14 cellular contexts compared by ENCODE assay signal in genomic region chr12:53064613-53065415, GRCh38. TPM values are rescaled to one million over a fixed set of nuclear protein-coding genes. Genes with fewer than 3 reads are reported as not detected.
DNase-seq lines count a peak whose midpoint lies in the region; ATAC-seq and TF ChIP-seq lines count a peak whose summit lies in the region.
"Had no signal": no experiment of that assay in that cellular context is flagged by ENCODE, and none has a peak within 500 bp of the region (broad histone marks: within the 10 kb centered on the region; RNA-seq: fewer than 3 reads in every experiment).

No MANE protein-coding gene starts in this region.

- TF ChIP-seq CTCF in IMR-90 (conservative IDR thresholded peaks at IDR 0.05; ENCODE audit: low read depth, low read length), result no peak
- TF ChIP-seq CTCF in lower leg skin (IDR thresholded peaks at IDR 0.05), result no peak

- H3K79me1 ChIP-seq in IMR-90 (ENCODE audit: low read depth in 1 of 2, low read length in 2 of 2), result peaks cover 0 to 52% of the 10 kb centered on the region in 2 experiments; a peak in 2 of 4 replicates

- intact Hi-C loops in IMR-90 (cut with micrococcal nuclease), result no loop called here
- intact Hi-C loops in lower leg skin (cut with DNase I; ENCODE audit: low total_unique reads), result loop anchor here (10.0 kb wide), 1 partner anchor 130 kb away; no protein-coding TSS in a partner anchor

- no peak overlapping the region for H3K9ac ChIP-seq in IMR-90 (ENCODE audit: low read depth, low read length)
- peak overlapping the region in 3 of 5 donors; percentile 37 to 63 (median 39) for H3K9ac ChIP-seq in subcutaneous abdominal adipose tissue (ENCODE audit: low read length in 5 of 5)
- H3K9ac ChIP-seq: neural progenitor cell had no signal

- in situ Hi-C loops in IMR-90 (cut with MboI; ENCODE audit: low sequenced_read_pairs), result loop anchor here (5.0 kb wide), 1 partner anchor 122 kb away; no protein-coding TSS in a partner anchor

- no peak overlapping the region for H3K56ac ChIP-seq in IMR-90 (ENCODE audit: extremely low read depth, insufficient read depth, low read length)

- CTCF ChIA-PET in IMR-90 (lab: Yijun Ruan, JAX), result interaction anchor here (1.3 to 2.6 kb wide), 8 partner anchors 11 to 133 kb away, joined by 4 to 39 read pairs (median 8); partner anchors contain the start of genes IGFBP6 and SOAT2

- H2AK9ac ChIP-seq in IMR-90 (replicated peaks; ENCODE audit: low read depth, low read length, poor library complexity), result peak overlapping the region; percentile 81

- H2AK5ac ChIP-seq in IMR-90 (ENCODE audit: low read depth, low read length), result no peak overlapping the region; the same call in 1 of the 2 replicates

- no peak overlapping the region for H4K5ac ChIP-seq in IMR-90 (ENCODE audit: low read depth, low read length)

- H2AFZ ChIP-seq in IMR-90 (replicated peaks; ENCODE audit: low read length, poor library complexity), result no peak overlapping the region
- H2AFZ ChIP-seq: neural progenitor cell had no signal

- H3K27ac ChIP-seq in IMR-90 (ENCODE audit: insufficient read depth, low read length) (peak overlapping the region; percentile 51; the same call in 1 of the 2 replicates), cingulate gyrus (ENCODE audit: low read depth, low read length) (peak overlapping the region; percentile 76), subcutaneous abdominal adipose tissue (ENCODE audit: low read depth, low read length) (peak overlapping the region; percentile 93)
- H3K27ac ChIP-seq: neural progenitor cell had no signal

- H3K4me1 ChIP-seq in IMR-90 (ENCODE audit: control insufficient read depth, insufficient read depth, low read length) (peaks cover 30% of the 10 kb centered on the region), subcutaneous abdominal adipose tissue (ENCODE audit: control insufficient read depth in 5 of 5, insufficient read depth in 5 of 5, low read length in 5 of 5) (peaks cover 32 to 84% (median 81%) of the 10 kb centered on the region in 5 donors)
- H3K4me1 ChIP-seq: neural progenitor cell had no signal

- TF ChIP-seq RAD21 in IMR-90 (IDR thresholded peaks at IDR 0.05; ENCODE audit: low read length), result no peak

- H3K14ac ChIP-seq in IMR-90 (replicated peaks; ENCODE audit: low read depth, low read length), result no peak overlapping the region; the same call in 1 of the 2 replicates

- H3K4me2 ChIP-seq in IMR-90 (ENCODE audit: low read depth, low read length), result no peak overlapping the region
- H3K4me2 ChIP-seq: neural progenitor cell had no signal

- H4K20me1 ChIP-seq in IMR-90 (ENCODE audit: insufficient read depth, low read length), result peaks cover 9% of the 10 kb centered on the region

- DNase-seq in IMR-90, result no peak
- DNase-seq in lower leg skin (ENCODE audit: low spot score in 2 of 2), result peak; percentile 16 to 81
- DNase-seq in NCI-H345 (lab: John Stamatoyannopoulos, UW), result no peak
- DNase-seq in NCI-H1694 (lab: John Stamatoyannopoulos, UW), result no peak
- DNase-seq in NCI-H2081 treated with DMSO at 0.1 percent for 48 hours (lab: John Stamatoyannopoulos, UW), result no peak
- DNase-seq: Calu3; NCI-H1105 treated with DMSO at 0.1 percent for 48 hours; NCI-H526 treated with DMSO at 0.1 percent for 48 hours; stimulated activated CD4-positive, alpha-beta T cell treated with anti-CD3 and anti-CD28 coated beads, Interleukin-2, amount 100 ng/mL, for 48 hours; stimulated activated naive CD4-positive, alpha-beta T cell had no signal

- peak overlapping the region; percentile 40; the same call in 1 of the 2 replicates for H2BK120ac ChIP-seq in IMR-90 (ENCODE audit: low read depth, low read length)

- no peak overlapping the region; the same call in 1 of the 2 replicates for H4K91ac ChIP-seq in IMR-90 (ENCODE audit: insufficient read depth, low read depth, low read length)

- peak overlapping the region in 1 of 2 experiments; percentile 26; a peak in 2 of 4 replicates for H4K8ac ChIP-seq in IMR-90 (ENCODE audit: low read depth in 2 of 2, low read length in 2 of 2)

- POLR2A ChIA-PET in IMR-90 (lab: Charles Lee; ENCODE audit: unreplicated experiment), result interaction anchor here (1.6 kb wide), 1 partner anchor 14 kb away, joined by 7 read pairs; the partner anchor contains the start of gene SPRYD3

- TF ChIP-seq POLR2A in IMR-90 (IDR thresholded peaks at IDR 0.05; ENCODE audit: low read depth, low read length) (no peak; the same call in 1 of the 2 replicates), lower leg skin (IDR thresholded peaks at IDR 0.05) (no peak)

- no peak overlapping the region for H3K18ac ChIP-seq in IMR-90 (ENCODE audit: low read depth, low read length)

- 50% methylated on average over 1 of the region's 11 CpGs; no CpG with 5 or more reads in 1 of the 2 experiments for WGBS in IMR-90 (ENCODE audit: extremely low coverage in 2 of 2, insufficient read length in 1 of 2), 2 experiments
- WGBS in lower leg skin, 2 donors, result 72 to 74% methylated on average over 11 of the region's 11 CpGs

- no peak overlapping the region for H2BK15ac ChIP-seq in IMR-90 (ENCODE audit: low read depth, low read length)

- no peak overlapping the region for H3K23ac ChIP-seq in IMR-90 (ENCODE audit: low read depth, low read length)

- H3K9me3 ChIP-seq in IMR-90 (ENCODE audit: control insufficient read depth, insufficient read depth, low read length), result no peaks in the 10 kb centered on the region
- no peaks in the 10 kb centered on the region for H3K9me3 ChIP-seq in subcutaneous abdominal adipose tissue (ENCODE audit: control insufficient read depth in 5 of 5, low read length in 5 of 5)

- no TSS peak for BruUV-seq in IMR-90 (replicated peaks; lab: Mats Ljungman, UMichigan)

- H3K4ac ChIP-seq in IMR-90 (ENCODE audit: low read depth, low read length), result peak overlapping the region; percentile 58

- no peak overlapping the region for H2BK5ac ChIP-seq in IMR-90 (ENCODE audit: low read depth, low read length, poor library complexity, severe bottlenecking)

- no peaks in the 10 kb centered on the region for H3K27me3 ChIP-seq in IMR-90 (ENCODE audit: control insufficient read depth, insufficient read depth, low read length)
- peaks cover 0 to 3% (median 0%) of the 10 kb centered on the region in 5 donors for H3K27me3 ChIP-seq in subcutaneous abdominal adipose tissue (ENCODE audit: control insufficient read depth in 5 of 5, insufficient read depth in 4 of 5, low read length in 5 of 5)
- H3K27me3 ChIP-seq: neural progenitor cell had no signal

- dilution Hi-C loops in IMR-90 (cut with HindIII; ENCODE audit: low sequenced_read_pairs, unreplicated experiment), result no loop called here

- H3K9me1 ChIP-seq in IMR-90 (ENCODE audit: insufficient read depth, low read length), result peaks cover 5% of the 10 kb centered on the region; the same call in 1 of the 2 replicates

- ATAC-seq in IMR-90 (ENCODE audit: low read depth), result no peak
- ATAC-seq in HG02970 (IDR thresholded peaks at IDR 0.05; ENCODE audit: low FRiP score, unreplicated experiment), result no peak

- H3K4me3 ChIP-seq in IMR-90 (ENCODE audit: insufficient read depth, low read depth, low read length) (no peak overlapping the region), lower leg skin (ENCODE audit: low read depth, poor library complexity, severe bottlenecking) (no peak overlapping the region), subcutaneous abdominal adipose tissue (ENCODE audit: low read depth in 1 of 5, low read length in 5 of 5) (peak overlapping the region in 4 of 5 donors; percentile 10 to 68 (median 57))
- H3K4me3 ChIP-seq: neural progenitor cell had no signal

- H2BK20ac ChIP-seq in IMR-90 (ENCODE audit: low read depth, low read length), result no peak overlapping the region

- H3K36me3 ChIP-seq in IMR-90 (ENCODE audit: control insufficient read depth, insufficient read depth, low read length) (peaks cover 61% of the 10 kb centered on the region), subcutaneous abdominal adipose tissue (ENCODE audit: control insufficient read depth in 5 of 5, insufficient read depth in 5 of 5, low read length in 5 of 5) (peaks cover 0 to 91% (median 75%) of the 10 kb centered on the region in 5 donors)
- H3K36me3 ChIP-seq: neural progenitor cell had no signal

TF ChIP-seq in IMR-90, 13 proteins besides CTCF, POLR2A, EP300 and RAD21 (continues in another document):
- TF ChIP-seq RCOR1 (IDR thresholded peaks at IDR 0.05; ENCODE audit: insufficient replicate concordance, low read length), result no peak
- no peak for TF ChIP-seq MAZ (IDR thresholded peaks at IDR 0.05; ENCODE audit: borderline replicate concordance, low read depth, low read length)
- TF ChIP-seq CHD1 (IDR thresholded peaks at IDR 0.05; ENCODE audit: low read depth, low read length), result no peak
- TF ChIP-seq NFE2L2 (IDR thresholded peaks at IDR 0.05; ENCODE audit: low read depth, low read length), result no peak
- no peak for TF ChIP-seq SMC3 (IDR thresholded peaks at IDR 0.05; ENCODE audit: low read depth, low read length)
- TF ChIP-seq FOS (IDR thresholded peaks at IDR 0.05; ENCODE audit: low read depth, low read length), result no peak
- no peak for TF ChIP-seq BHLHE40 (IDR thresholded peaks at IDR 0.05; ENCODE audit: low read depth, low read length)

RNA-seq across cellular contexts. Expression of gene SPRYD3, which starts 14.4 kb away (rescaled TPM):
- 21.7 and 25.6 TPM in 2 replicates for total RNA-seq in IMR-90 (2012; rRNA removed)
- 27.8 and 28.8 TPM in 2 replicates for polyA plus RNA-seq in IMR-90 (2012; rRNA removed)
- polyA plus RNA-seq in IMR-90 (2012; cell fraction: cytosol; rRNA removed), result 20.9 and 26.7 TPM in 2 replicates
- polyA plus RNA-seq in IMR-90 (2012; cell fraction: nucleus; rRNA removed; ENCODE audit: low replicate concordance), result 24.4 and 31.3 TPM in 2 replicates
- total RNA-seq in lower leg skin, result 10 to 100 TPM; 21.0 to 39.5 (median 28.4) TPM

RNA-seq across cellular contexts. Expression of gene TNS2, which starts 14.9 kb away (rescaled TPM):
- total RNA-seq in IMR-90 (2012; rRNA removed) (10.4 and 10.6 TPM in 2 replicates), lower leg skin (10 to 100 TPM; 21.8 to 87.1 (median 65.9) TPM)
- polyA plus RNA-seq in IMR-90 (2012; rRNA removed), result 67.2 and 68.0 TPM in 2 replicates
- polyA plus RNA-seq in IMR-90 (2012; cell fraction: cytosol; rRNA removed), result 18.8 and 35.8 TPM in 2 replicates
- polyA plus RNA-seq in IMR-90 (2012; cell fraction: nucleus; rRNA removed; ENCODE audit: low replicate concordance), result 243 and 578 TPM in 2 replicates

RNA-seq across cellular contexts. Expression of gene IGFBP6, which starts 32.7 kb away (rescaled TPM):
- 124 and 140 TPM in 2 replicates for total RNA-seq in IMR-90 (2012; rRNA removed)
- 337 and 373 TPM in 2 replicates for polyA plus RNA-seq in IMR-90 (2012; rRNA removed)
- 592 and 623 TPM in 2 replicates for polyA plus RNA-seq in IMR-90 (2012; cell fraction: cytosol; rRNA removed)
- 90.7 and 186 TPM in 2 replicates for polyA plus RNA-seq in IMR-90 (2012; cell fraction: nucleus; rRNA removed; ENCODE audit: low replicate concordance)
- total RNA-seq in lower leg skin, result 100 to 1,000 TPM in 1 of 4 donors, 10 to 100 TPM in 3; 22.0 to 508 (median 68.9) TPM

RNA-seq across cellular contexts. Expression of gene SOAT2, which starts 38.5 kb away (rescaled TPM):
- total RNA-seq in IMR-90 (2012; rRNA removed) (under 0.01 and 0.18 TPM in 2 replicates), lower leg skin (under 1 TPM in 2 of 4 donors, not detected in 2; 0.26 to 0.63 TPM)
- polyA plus RNA-seq in IMR-90 (2012; rRNA removed), result 0.39 and 0.55 TPM in 2 replicates
- polyA plus RNA-seq in IMR-90 (2012; cell fraction: cytosol; rRNA removed), result 0.18 and 0.27 TPM in 2 replicates
- polyA plus RNA-seq in IMR-90 (2012; cell fraction: nucleus; rRNA removed; ENCODE audit: low replicate concordance), result 0.52 and 1.3 TPM in 2 replicates
- total RNA-seq: Calu3 had no signal

RNA-seq across cellular contexts. Expression of gene EIF4B, which starts 58.6 kb away (rescaled TPM):
- total RNA-seq in IMR-90 (2012; rRNA removed) (671 and 1,144 TPM in 2 replicates), lower leg skin (100 to 1,000 TPM; 499 to 623 (median 546) TPM)
- 227 and 313 TPM in 2 replicates for polyA plus RNA-seq in IMR-90 (2012; rRNA removed)
- polyA plus RNA-seq in IMR-90 (2012; cell fraction: cytosol; rRNA removed), result 54.7 and 79.0 TPM in 2 replicates
- 40.3 and 157 TPM in 2 replicates for polyA plus RNA-seq in IMR-90 (2012; cell fraction: nucleus; rRNA removed; ENCODE audit: low replicate concordance)

Comparison
In these comparisons a context has a peak if more than half of its experiments do, and no peak if none do; other contexts are left out.
1. DNase-seq: peak in lower leg skin (2 of 2); none in IMR-90 (single experiment), NCI-H345 (single experiment), NCI-H1694 (single experiment) and NCI-H2081 treated with DMSO at 0.1 percent for 48 hours (single experiment).
2. H3K4me3 ChIP-seq: peak in subcutaneous abdominal adipose tissue (4 of 5); none in IMR-90 (single experiment) and lower leg skin (single experiment).
3. Peak in every context shown above with its lines, with median percentiles within 50 percentile points of each other: H3K27ac ChIP-seq.